In the genomic region with DNA sequence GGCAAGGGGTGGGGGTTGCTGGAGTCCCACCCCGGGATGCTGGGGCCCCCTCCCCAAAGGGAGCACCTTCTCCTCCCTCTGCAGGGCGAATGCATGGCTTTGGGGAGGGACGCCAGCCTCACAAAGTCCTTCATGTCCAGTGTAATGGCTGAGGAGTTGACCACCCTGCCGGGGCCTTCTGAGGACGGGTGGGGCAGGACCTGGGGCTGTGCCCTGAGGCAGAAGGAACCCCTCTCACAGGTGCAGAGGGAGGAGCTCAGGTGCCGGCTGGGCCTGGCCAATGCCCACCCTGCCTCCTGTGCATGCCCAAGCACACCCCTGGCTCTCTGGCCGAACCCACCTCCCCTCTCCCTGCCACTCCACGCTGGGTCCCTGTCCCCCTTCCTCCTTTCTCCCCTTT, we compare ENCODE assay signal across 34 cellular contexts.
"Had no signal": no experiment of that assay in that cellular context is flagged by ENCODE, and none has a peak within 500 bp of the region (broad histone marks: within the 10 kb centered on the region; RNA-seq: fewer than 3 reads in every experiment).

No MANE protein-coding gene starts in this region.

- H3K27me3 ChIP-seq: adrenal gland, body of pancreas, gastroesophageal sphincter had no signal

- H3K4me3 Mint-ChIP-seq: activated B cell treated with CpG ODN at 0.5 μM for 24 hours; activated CD4-positive, alpha-beta memory T cell treated with anti-CD3 and anti-CD28 coated beads for 36 hours; activated CD8-positive, alpha-beta memory T cell treated with anti-CD3 and anti-CD28 coated beads, Interleukin-2, amount 10 ng/mL, durations not matched to agents 7 days and 5 days; activated CD8-positive, alpha-beta T cell treated with anti-CD3 and anti-CD28 coated beads, Interleukin-2, amount 10 ng/mL, durations not matched to agents 7 days and 5 days; activated naive CD4-positive, alpha-beta T cell treated with anti-CD3 and anti-CD28 coated beads for 36 hours; activated naive CD4-positive, alpha-beta T cell treated with anti-CD3 and anti-CD28 coated beads, Interleukin-2, amount 50 U/mL, for 24 hours; activated naive CD8-positive, alpha-beta T cell treated with anti-CD3 and anti-CD28 coated beads for 36 hours; activated naive CD8-positive, alpha-beta T cell treated with anti-CD3 and anti-CD28 coated beads, Interleukin-2, amount 50 U/mL, for 24 hours; activated T-helper 1 cell treated with anti-CD3 and anti-CD28 coated beads, Interleukin-12 subunit alpha, Interleukin-12 subunit beta, Interleukin-2, Interleukin-4 antibody, amounts not matched to agents 30 ng/mL and 10 ng/mL and 1 ng/mL, durations not matched to agents 14 hours and 24 hours and 36 hours; effector memory CD8-positive, alpha-beta T cell; T-helper 17 cell; T-helper 2 cell treated with Interferon-gamma antibody and Interleukin-4, amounts not matched to agents 5 μg/mL and 100 μg/mL, for 36 hours had no signal

- DNase-seq: activated B cell treated with CpG ODN at 0.5 μM for 24 hours; activated CD4-positive, alpha-beta memory T cell treated with anti-CD3 and anti-CD28 coated beads for 36 hours; activated CD4-positive, alpha-beta T cell treated with anti-CD3 and anti-CD28 coated beads for 48 hours; activated CD8-positive, alpha-beta memory T cell treated with anti-CD3 and anti-CD28 coated beads, Interleukin-2, amount 10 ng/mL, durations not matched to agents 7 days and 5 days; activated CD8-positive, alpha-beta memory T cell treated with anti-CD3 and anti-CD28 coated beads, Interleukin-2, amount 50 U/mL, for 4 hours; activated CD8-positive, alpha-beta T cell treated with anti-CD3 and anti-CD28 coated beads, Interleukin-2, amount 10 ng/mL, durations not matched to agents 7 days and 5 days; activated effector memory CD4-positive, alpha-beta T cell treated with anti-CD3 and anti-CD28 coated beads, Interleukin-2, amount 50 U/mL, for 16 hours; activated naive CD4-positive, alpha-beta T cell treated with anti-CD3 and anti-CD28 coated beads for 36 hours; activated naive CD8-positive, alpha-beta T cell treated with anti-CD3 and anti-CD28 coated beads for 36 hours; activated naive CD8-positive, alpha-beta T cell treated with anti-CD3 and anti-CD28 coated beads, Interleukin-2, amount 50 U/mL, for 24 hours; activated T-cell treated with anti-CD3 and anti-CD28 coated beads, Interleukin-2, amount 50 U/mL, for 1 hour; activated T-cell treated with anti-CD3 and anti-CD28 coated beads, Interleukin-2, amount 50 U/mL, for 48 hours; adrenal gland; amygdala; aorta; body of pancreas; central memory CD4-positive, alpha-beta T cell; cerebellar nuclear complex; colonic mucosa; effector CD4-positive, alpha-beta T cell; effector memory CD8-positive, alpha-beta T cell; esophagus squamous epithelium; foreskin melanocyte; T-helper 1 cell; T-helper 17 cell; T1000; WERI-Rb-1 had no signal

- H3K27me3 Mint-ChIP-seq: activated CD8-positive, alpha-beta memory T cell treated with anti-CD3 and anti-CD28 coated beads, Interleukin-2, amount 10 ng/mL, durations not matched to agents 7 days and 5 days; activated naive CD4-positive, alpha-beta T cell treated with anti-CD3 and anti-CD28 coated beads, Interleukin-2, amount 50 U/mL, for 24 hours; activated naive CD8-positive, alpha-beta T cell treated with anti-CD3 and anti-CD28 coated beads for 36 hours had no signal

- H3K36me3 ChIP-seq: adrenal gland, colonic mucosa, esophagus squamous epithelium, gastroesophageal sphincter, WERI-Rb-1 had no signal

- H3K4me1 ChIP-seq: colonic mucosa had no signal

- ATAC-seq: activated CD4-positive, CD25-positive, alpha-beta regulatory T cell treated with anti-CD3 and anti-CD28 coated beads, Interleukin-2, amount 50 U/mL, for 24 hours; activated CD8-positive, alpha-beta memory T cell treated with anti-CD3 and anti-CD28 coated beads, Interleukin-2, amount 10 ng/mL, durations not matched to agents 7 days and 5 days; activated naive CD8-positive, alpha-beta T cell treated with anti-CD3 and anti-CD28 coated beads, Interleukin-2, amount 50 U/mL, for 24 hours; body of pancreas; effector memory CD8-positive, alpha-beta T cell; gastroesophageal sphincter; T-helper 17 cell had no signal

- H3K27ac ChIP-seq: body of pancreas, colonic mucosa, epithelial cell of prostate, esophagus squamous epithelium, gastroesophageal sphincter, WERI-Rb-1 had no signal

- H3K4me1 Mint-ChIP-seq: activated B cell treated with CpG ODN at 0.5 μM for 24 hours; activated CD8-positive, alpha-beta memory T cell treated with anti-CD3 and anti-CD28 coated beads, Interleukin-2, amount 10 ng/mL, durations not matched to agents 7 days and 5 days; activated naive CD4-positive, alpha-beta T cell treated with anti-CD3 and anti-CD28 coated beads, Interleukin-2, amount 50 U/mL, for 24 hours; activated naive CD8-positive, alpha-beta T cell treated with anti-CD3 and anti-CD28 coated beads for 36 hours; activated naive CD8-positive, alpha-beta T cell treated with anti-CD3 and anti-CD28 coated beads, Interleukin-2, amount 50 U/mL, for 24 hours had no signal

- H3K4me3 ChIP-seq: adrenal gland, body of pancreas, colonic mucosa, esophagus squamous epithelium, gastroesophageal sphincter had no signal

- H3K36me3 Mint-ChIP-seq: activated CD4-positive, alpha-beta memory T cell treated with anti-CD3 and anti-CD28 coated beads for 36 hours; activated CD8-positive, alpha-beta memory T cell treated with anti-CD3 and anti-CD28 coated beads, Interleukin-2, amount 10 ng/mL, durations not matched to agents 7 days and 5 days; activated naive CD4-positive, alpha-beta T cell treated with anti-CD3 and anti-CD28 coated beads, Interleukin-2, amount 50 U/mL, for 24 hours; activated naive CD8-positive, alpha-beta T cell treated with anti-CD3 and anti-CD28 coated beads for 36 hours had no signal

- H3K27ac Mint-ChIP-seq: activated B cell treated with CpG ODN at 0.5 μM for 24 hours; activated CD4-positive, alpha-beta memory T cell treated with anti-CD3 and anti-CD28 coated beads for 36 hours; activated CD8-positive, alpha-beta memory T cell treated with anti-CD3 and anti-CD28 coated beads, Interleukin-2, amount 10 ng/mL, durations not matched to agents 7 days and 5 days; activated CD8-positive, alpha-beta T cell treated with anti-CD3 and anti-CD28 coated beads, Interleukin-2, amount 10 ng/mL, durations not matched to agents 7 days and 5 days; activated naive CD4-positive, alpha-beta T cell treated with anti-CD3 and anti-CD28 coated beads for 36 hours; activated naive CD4-positive, alpha-beta T cell treated with anti-CD3 and anti-CD28 coated beads, Interleukin-2, amount 50 U/mL, for 24 hours; activated naive CD8-positive, alpha-beta T cell treated with anti-CD3 and anti-CD28 coated beads for 36 hours; activated naive CD8-positive, alpha-beta T cell treated with anti-CD3 and anti-CD28 coated beads, Interleukin-2, amount 50 U/mL, for 24 hours; activated T-helper 1 cell treated with anti-CD3 and anti-CD28 coated beads, Interleukin-12 subunit alpha, Interleukin-12 subunit beta, Interleukin-2, Interleukin-4 antibody, amounts not matched to agents 30 ng/mL and 10 ng/mL and 1 ng/mL, durations not matched to agents 14 hours and 24 hours and 36 hours; activated T-helper 2 cell treated with anti-CD3 and anti-CD28 coated beads, Interferon-gamma antibody, Interleukin-2, Interleukin-4, amounts not matched to agents 10 μg/mL and 5 μg/mL and 100 μg/mL, durations not matched to agents 14 hours and 24 hours and 36 hours; effector memory CD8-positive, alpha-beta T cell; T-helper 17 cell; T-helper 2 cell treated with Interferon-gamma antibody and Interleukin-4, amounts not matched to agents 5 μg/mL and 100 μg/mL, for 36 hours had no signal

- H3K9me3 Mint-ChIP-seq: activated B cell treated with CpG ODN at 0.5 μM for 24 hours; activated CD4-positive, alpha-beta memory T cell treated with anti-CD3 and anti-CD28 coated beads for 36 hours; activated naive CD4-positive, alpha-beta T cell treated with anti-CD3 and anti-CD28 coated beads for 36 hours; activated naive CD4-positive, alpha-beta T cell treated with anti-CD3 and anti-CD28 coated beads, Interleukin-2, amount 50 U/mL, for 24 hours; activated naive CD8-positive, alpha-beta T cell treated with anti-CD3 and anti-CD28 coated beads for 36 hours; activated naive CD8-positive, alpha-beta T cell treated with anti-CD3 and anti-CD28 coated beads, Interleukin-2, amount 50 U/mL, for 24 hours; activated T-helper 1 cell treated with anti-CD3 and anti-CD28 coated beads, Interleukin-12 subunit alpha, Interleukin-12 subunit beta, Interleukin-2, Interleukin-4 antibody, amounts not matched to agents 30 ng/mL and 10 ng/mL and 1 ng/mL, durations not matched to agents 14 hours and 24 hours and 36 hours; activated T-helper 2 cell treated with anti-CD3 and anti-CD28 coated beads, Interferon-gamma antibody, Interleukin-2, Interleukin-4, amounts not matched to agents 10 μg/mL and 5 μg/mL and 100 μg/mL, durations not matched to agents 14 hours and 24 hours and 36 hours; effector memory CD8-positive, alpha-beta T cell; T-helper 2 cell treated with Interferon-gamma antibody and Interleukin-4, amounts not matched to agents 5 μg/mL and 100 μg/mL, for 36 hours had no signal

- H3K9me3 ChIP-seq: adrenal gland, body of pancreas, colonic mucosa, esophagus squamous epithelium, gastroesophageal sphincter had no signal
